Comparison of ENCODE assay signal across 10 cellular contexts in the genomic region with DNA sequence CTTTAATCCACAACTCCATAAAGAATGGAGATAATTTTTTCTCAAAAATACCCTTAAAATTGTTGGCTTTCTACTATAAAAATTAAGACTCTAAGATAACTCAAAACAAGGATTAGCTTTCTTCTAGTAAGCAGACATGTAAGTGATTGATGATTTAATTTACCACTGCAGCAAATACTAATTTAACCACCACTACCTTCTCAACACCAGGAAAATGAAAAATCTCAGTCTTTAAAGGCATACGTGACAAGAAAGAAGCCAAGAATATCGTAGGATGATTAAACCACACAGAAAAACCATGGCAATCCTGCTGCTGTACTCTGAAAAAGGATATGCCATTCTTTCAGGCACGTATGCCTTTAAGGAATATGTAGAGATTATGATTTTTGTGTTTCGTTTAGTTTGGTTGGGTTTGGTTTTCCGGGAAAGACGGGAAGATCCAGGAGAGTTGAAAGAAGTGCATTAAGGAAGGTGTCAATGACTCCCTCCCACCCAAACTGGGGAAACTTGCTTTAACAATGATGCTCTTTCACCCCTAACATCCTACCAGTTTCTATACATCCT. TPM values are rescaled to one million over a fixed set of nuclear protein-coding genes. Genes with fewer than 3 reads are reported as not detected.
DNase-seq lines count a peak whose midpoint lies in the region; ATAC-seq and TF ChIP-seq lines count a peak whose summit lies in the region.
"Had no signal": no experiment of that assay in that cellular context is flagged by ENCODE, and none has a peak within 500 bp of the region (broad histone marks: within the 10 kb centered on the region; RNA-seq: fewer than 3 reads in every experiment).

No MANE protein-coding gene starts in this region.

- H3K4me1 Mint-ChIP-seq in endothelial cell (ENCODE audit: unreplicated experiment) (peaks cover 6% of the 10 kb centered on the region), nephron (peaks cover 60% of the 10 kb centered on the region)

- H3K36me3 ChIP-seq in heart left ventricle = no peaks in the 10 kb centered on the region
- H3K36me3 ChIP-seq in upper lobe of right lung = no peaks in the 10 kb centered on the region
- H3K36me3 ChIP-seq in Karpas-422 (ENCODE audit: insufficient read depth, low read length) = no peaks in the 10 kb centered on the region
- H3K36me3 ChIP-seq: BLaER1 had no signal

- no peaks in the 10 kb centered on the region for H3K9me2 ChIP-seq in Karpas-422 (replicated peaks; ENCODE audit: insufficient read depth, low read length)

- WGBS in heart left ventricle, 4 donors = 6 to 37% (median 19%) methylated on average over 6 of the region's 6 CpGs

- H3K9me3 ChIP-seq in heart left ventricle (no peaks in the 10 kb centered on the region), upper lobe of right lung (no peaks in the 10 kb centered on the region), Karpas-422 (ENCODE audit: low read length) (no peaks in the 10 kb centered on the region)
- H3K9me3 ChIP-seq: BLaER1 had no signal

- H3K9me3 Mint-ChIP-seq in endothelial cell (ENCODE audit: unreplicated experiment) (no peaks in the 10 kb centered on the region), nephron (no peaks in the 10 kb centered on the region)
- no peaks in the 10 kb centered on the region for H3K9me3 Mint-ChIP-seq in activated naive CD4-positive, alpha-beta T cell treated with anti-CD3 and anti-CD28 coated beads, Interleukin-2, amount 50 U/mL, for 72 hours

- H4K20me1 ChIP-seq in Karpas-422 (ENCODE audit: insufficient read depth, low read depth, low read length) = no peaks in the 10 kb centered on the region
- H4K20me1 ChIP-seq: BLaER1 had no signal

- H3K27me3 ChIP-seq in heart left ventricle (peaks cover 0 to 51% (median 0%) of the 10 kb centered on the region in 9 donors), upper lobe of right lung (no peaks in the 10 kb centered on the region), Karpas-422 (ENCODE audit: low read length) (no peaks in the 10 kb centered on the region)

- no peaks in the 10 kb centered on the region for H3K79me2 ChIP-seq in Karpas-422 (ENCODE audit: low read length)

- H3K27ac Mint-ChIP-seq in endothelial cell (ENCODE audit: unreplicated experiment) = peak overlapping the region; percentile 67
- peak overlapping the region; percentile 85 to 96 (median 88) for H3K27ac Mint-ChIP-seq in nephron
- no peak overlapping the region for H3K27ac Mint-ChIP-seq in activated naive CD4-positive, alpha-beta T cell treated with anti-CD3 and anti-CD28 coated beads, Interleukin-2, amount 50 U/mL, for 72 hours

- no peak for TF ChIP-seq POLR2A in heart left ventricle (IDR thresholded peaks at IDR 0.05)

- intact Hi-C loops in heart left ventricle (cut with DNase I) (no loop called here), left cardiac atrium (cut with DNase I) (no loop called here), upper lobe of right lung (cut with DNase I) (no loop called here)

- no peak overlapping the region for H3K9ac ChIP-seq in Karpas-422 (ENCODE audit: low read length)
- H3K9ac ChIP-seq: BLaER1, KMS-11 had no signal

- H3K36me3 Mint-ChIP-seq in endothelial cell (ENCODE audit: low read depth, unreplicated experiment) (no peaks in the 10 kb centered on the region), nephron (ENCODE audit: low read depth) (no peaks in the 10 kb centered on the region)
- no peaks in the 10 kb centered on the region for H3K36me3 Mint-ChIP-seq in activated naive CD4-positive, alpha-beta T cell treated with anti-CD3 and anti-CD28 coated beads, Interleukin-2, amount 50 U/mL, for 72 hours

- no peak for ATAC-seq in heart left ventricle
- ATAC-seq in left cardiac atrium = no peak
- ATAC-seq in upper lobe of right lung = no peak
- ATAC-seq in activated naive CD4-positive, alpha-beta T cell treated with anti-CD3 and anti-CD28 coated beads, Interleukin-2, amount 50 U/mL, for 72 hours = no peak

- H2AFZ ChIP-seq in Karpas-422 (ENCODE audit: low read length) = no peak overlapping the region

- H3K4me3 ChIP-seq in heart left ventricle (peak overlapping the region in 11 of 12 donors; percentile 34 to 80 (median 63)), upper lobe of right lung (peak overlapping the region; percentile 50), Karpas-422 (ENCODE audit: low read length) (no peak overlapping the region)
- H3K4me3 ChIP-seq: BLaER1 had no signal

- peak overlapping the region in 5 of 12 donors; percentile 45 to 78 (median 64) for H3K27ac ChIP-seq in heart left ventricle
- H3K27ac ChIP-seq in upper lobe of right lung = peak overlapping the region; percentile 30
- H3K27ac ChIP-seq in Karpas-422 (ENCODE audit: low read length) = no peak overlapping the region
- H3K27ac ChIP-seq: BLaER1, KMS-11 had no signal

- H3K4me1 ChIP-seq in heart left ventricle (peaks cover 0 to 5% (median 0%) of the 10 kb centered on the region in 12 donors), upper lobe of right lung (no peaks in the 10 kb centered on the region), Karpas-422 (ENCODE audit: low read length) (no peaks in the 10 kb centered on the region)
- H3K4me1 ChIP-seq: BLaER1 had no signal

- DNase-seq in heart left ventricle (no peak), left cardiac atrium (no peak), endothelial cell (ENCODE audit: low spot score) (no peak), upper lobe of right lung (no peak), Karpas-422 (no peak)
- no peak for DNase-seq in stimulated activated CD4-positive, alpha-beta T cell treated with anti-CD3 and anti-CD28 coated beads, Interleukin-2, amount 100 ng/mL, for 48 hours
- DNase-seq in activated naive CD4-positive, alpha-beta T cell treated with anti-CD3 and anti-CD28 coated beads, Interleukin-2, amount 50 U/mL, for 72 hours (ENCODE audit: low spot score in 2 of 2) = no peak

- TF ChIP-seq CTCF in heart left ventricle (IDR thresholded peaks at IDR 0.05) = no peak
- TF ChIP-seq CTCF in endothelial cell (IDR thresholded peaks at IDR 0.05; ENCODE audit: unreplicated experiment) = no peak
- TF ChIP-seq CTCF in nephron (IDR thresholded peaks at IDR 0.05; ENCODE audit: unreplicated experiment in 3 of 3) = no peak
- TF ChIP-seq CTCF in upper lobe of right lung (IDR thresholded peaks at IDR 0.05) = no peak

- no peak overlapping the region for H3K4me2 ChIP-seq in Karpas-422 (ENCODE audit: low read depth, low read length, poor library complexity, severe bottlenecking)
- H3K4me2 ChIP-seq: BLaER1, KMS-11 had no signal

- H3K27me3 Mint-ChIP-seq in endothelial cell (ENCODE audit: unreplicated experiment) (no peaks in the 10 kb centered on the region), nephron (ENCODE audit: low read depth) (no peaks in the 10 kb centered on the region)

- peak overlapping the region; percentile 94 for H3K4me3 Mint-ChIP-seq in endothelial cell (ENCODE audit: unreplicated experiment)
- peak overlapping the region; percentile 90 to 99 (median 91) for H3K4me3 Mint-ChIP-seq in nephron

RNA-seq across cellular contexts. Expression of a gene that starts 0.9 kb away (rescaled TPM):
- 1 to 10 TPM in 7 of 9 donors, under 1 TPM in 2; 0.82 to 2.4 (median 1.1) TPM for total RNA-seq in heart left ventricle
- under 1 TPM; 0.49 to 0.65 TPM for polyA plus RNA-seq in heart left ventricle
- total RNA-seq in left cardiac atrium = 1 to 10 TPM; 5.2 to 5.7 TPM
- total RNA-seq in endothelial cell (ENCODE audit: unreplicated experiment) = 3.7 TPM
- 7.1 TPM for total RNA-seq in upper lobe of right lung
- not detected in 2 replicates for total RNA-seq in Karpas-422 (2014; rRNA removed; shearing (Covaris generic); ENCODE audit: low replicate concordance)
- total RNA-seq in activated naive CD4-positive, alpha-beta T cell treated with anti-CD3 and anti-CD28 coated beads, Interleukin-2, amount 50 U/mL, for 72 hours = not detected

RNA-seq across cellular contexts. Expression of a gene that starts 43.8 kb away (rescaled TPM):
- total RNA-seq in heart left ventricle (not detected), left cardiac atrium (not detected), endothelial cell (ENCODE audit: unreplicated experiment) (not detected), upper lobe of right lung (not detected)
- polyA plus RNA-seq in heart left ventricle = not detected
- total RNA-seq in Karpas-422 (2014; rRNA removed; shearing (Covaris generic); ENCODE audit: low replicate concordance) = not detected in 2 replicates
- total RNA-seq in activated naive CD4-positive, alpha-beta T cell treated with anti-CD3 and anti-CD28 coated beads, Interleukin-2, amount 50 U/mL, for 72 hours = not detected

RNA-seq across cellular contexts. Expression of a gene that starts 56.5 kb away (rescaled TPM):
- total RNA-seq in heart left ventricle (not detected), left cardiac atrium (not detected), endothelial cell (ENCODE audit: unreplicated experiment) (not detected), upper lobe of right lung (not detected)
- polyA plus RNA-seq in heart left ventricle = not detected
- not detected in 2 replicates for total RNA-seq in Karpas-422 (2014; rRNA removed; shearing (Covaris generic); ENCODE audit: low replicate concordance)
- not detected for total RNA-seq in activated naive CD4-positive, alpha-beta T cell treated with anti-CD3 and anti-CD28 coated beads, Interleukin-2, amount 50 U/mL, for 72 hours

Comparison
In these comparisons a context has a peak if more than half of its experiments do, and no peak if none do; other contexts are left out.
1. H3K27ac Mint-ChIP-seq: peak in endothelial cell (single experiment) and nephron (3 of 3); none in activated naive CD4-positive, alpha-beta T cell treated with anti-CD3 and anti-CD28 coated beads, Interleukin-2, amount 50 U/mL, for 72 hours (0 of 2).